16 cellular contexts compared by ENCODE assay signal in genomic region chr16:77066896-77067496, GRCh38.
DNase-seq lines count a peak whose midpoint lies in the region; ATAC-seq and TF ChIP-seq lines count a peak whose summit lies in the region.
"Had no signal": no experiment of that assay in that cellular context is flagged by ENCODE, and none has a peak within 500 bp of the region (broad histone marks: within the 10 kb centered on the region; RNA-seq: fewer than 3 reads in every experiment).

No MANE protein-coding gene starts in this region.

- peaks cover 34% of the 10 kb centered on the region for H3K4me1 ChIP-seq in BLaER1
- peaks cover 25% of the 10 kb centered on the region for H3K4me1 ChIP-seq in GM23338 (ENCODE audit: insufficient read depth)
- H3K4me1 ChIP-seq in body of pancreas = no peaks in the 10 kb centered on the region
- H3K4me1 ChIP-seq: Caco-2 had no signal

- peak overlapping the region; percentile 11; the same call in 1 of the 2 replicates for H2AFZ ChIP-seq in GM23338

- no peak for ATAC-seq in GM23338
- ATAC-seq in body of pancreas = peak; percentile 21
- peak; percentile 32 for ATAC-seq in memory B cell (ENCODE audit: low read depth)
- ATAC-seq in activated T-cell treated with anti-CD3 and anti-CD28 coated beads, Interleukin-2, amount 50 U/mL, for 72 hours (replicated peaks in 1 of 2) = no peak

- DNase-seq in GM23338 (ENCODE audit: low spot score) = no peak
- no peak for DNase-seq in body of pancreas
- no peak for DNase-seq in memory B cell (ENCODE audit: low spot score in 2 of 2)
- DNase-seq in dorsolateral prefrontal cortex = no peak
- no peak for DNase-seq in activated T-cell treated with anti-CD3 and anti-CD28 coated beads, Interleukin-2, amount 50 U/mL, for 72 hours
- no peak for DNase-seq in CD1c-positive myeloid dendritic cell (ENCODE audit: extremely low spot score)
- DNase-seq: Caco-2; CD8-positive, alpha-beta memory T cell; DND-41; GF-D8; H7; IMR-90 had no signal

- H3K27ac ChIP-seq in BLaER1 (no peak overlapping the region), GM23338 (ENCODE audit: low read depth) (no peak overlapping the region), body of pancreas (no peak overlapping the region), dorsolateral prefrontal cortex (no peak overlapping the region)
- H3K27ac ChIP-seq: KMS-11 had no signal

- 70 to 76% methylated on average over 9 of the region's 9 CpGs for WGBS in body of pancreas, 2 donors

- no peaks in the 10 kb centered on the region for H3K9me2 ChIP-seq in GM23338 (ENCODE audit: insufficient read depth)

- H3K27ac Mint-ChIP-seq in GM23338 = no peak overlapping the region
- no peak overlapping the region for H3K27ac Mint-ChIP-seq in memory B cell
- H3K27ac Mint-ChIP-seq in activated T-cell treated with anti-CD3 and anti-CD28 coated beads, Interleukin-2, amount 50 U/mL, for 72 hours = no peak overlapping the region
- H3K27ac Mint-ChIP-seq: B cell; CD8-positive, alpha-beta memory T cell had no signal

- TF ChIP-seq CTCF in GM23338 (conservative IDR thresholded peaks at IDR 0.05; ENCODE audit: low read depth in 2 of 2) = no peak
- TF ChIP-seq CTCF in body of pancreas (IDR thresholded peaks at IDR 0.05) = no peak
- no peak for TF ChIP-seq CTCF in dorsolateral prefrontal cortex (IDR thresholded peaks at IDR 0.05 in 54 of 56, conservative IDR thresholded peaks at IDR 0.05 in 2 of 56; ENCODE audit: low read depth in 1 of 56, partially characterized antibody in 56 of 56)

- peaks cover 23% of the 10 kb centered on the region; the same call in 2 of the 3 replicates for H3K4me1 Mint-ChIP-seq in GM23338
- H3K4me1 Mint-ChIP-seq in memory B cell = peaks cover 17% of the 10 kb centered on the region
- H3K4me1 Mint-ChIP-seq in activated T-cell treated with anti-CD3 and anti-CD28 coated beads, Interleukin-2, amount 50 U/mL, for 72 hours (ENCODE audit: low read depth) = no peaks in the 10 kb centered on the region
- H3K4me1 Mint-ChIP-seq: B cell; CD14-positive monocyte; CD8-positive, alpha-beta memory T cell had no signal

- no peaks in the 10 kb centered on the region for H3K79me2 ChIP-seq in GM23338 (replicated peaks; ENCODE audit: insufficient read depth)

- H3K4me2 ChIP-seq in BLaER1 = peak overlapping the region; percentile 33
- H3K4me2 ChIP-seq in GM23338 = no peak overlapping the region
- H3K4me2 ChIP-seq: KMS-11 had no signal

- no peak overlapping the region for H3K9ac ChIP-seq in BLaER1
- H3K9ac ChIP-seq: KMS-11 had no signal

- H3K36me3 Mint-ChIP-seq in GM23338 (ENCODE audit: low read depth) (no peaks in the 10 kb centered on the region), memory B cell (no peaks in the 10 kb centered on the region)
- no peaks in the 10 kb centered on the region for H3K36me3 Mint-ChIP-seq in activated T-cell treated with anti-CD3 and anti-CD28 coated beads, Interleukin-2, amount 50 U/mL, for 72 hours (ENCODE audit: insufficient read depth in 2 of 2)
- H3K36me3 Mint-ChIP-seq: CD14-positive monocyte; CD8-positive, alpha-beta memory T cell had no signal

- intact Hi-C loops in body of pancreas (cut with DNase I) = no loop called here
- intact Hi-C loops in dorsolateral prefrontal cortex (cut with DNase I) = no loop called here

- H3K27me3 Mint-ChIP-seq in GM23338 (ENCODE audit: insufficient read depth, low read depth, poor library complexity) (no peaks in the 10 kb centered on the region), memory B cell (peaks cover 4% of the 10 kb centered on the region)
- peaks cover 4% of the 10 kb centered on the region for H3K27me3 Mint-ChIP-seq in activated T-cell treated with anti-CD3 and anti-CD28 coated beads, Interleukin-2, amount 50 U/mL, for 72 hours (ENCODE audit: low read depth)

- H3K36me3 ChIP-seq in BLaER1 (no peaks in the 10 kb centered on the region), GM23338 (ENCODE audit: insufficient read depth) (no peaks in the 10 kb centered on the region), body of pancreas (replicated peaks in 1 of 2; ENCODE audit: insufficient read depth in 1 of 2, low read depth in 2 of 2) (no peaks in the 10 kb centered on the region)

- no peaks in the 10 kb centered on the region for H4K20me1 ChIP-seq in BLaER1
- no peaks in the 10 kb centered on the region for H4K20me1 ChIP-seq in GM23338 (replicated peaks; ENCODE audit: insufficient read depth)

- TF ChIP-seq POLR2A in body of pancreas (IDR thresholded peaks at IDR 0.05) = no peak

- H3K9me3 Mint-ChIP-seq in GM23338 (peaks cover 57% of the 10 kb centered on the region), memory B cell (no peaks in the 10 kb centered on the region)
- peaks cover 0 to 1% of the 10 kb centered on the region in 2 donors for H3K9me3 Mint-ChIP-seq in activated T-cell treated with anti-CD3 and anti-CD28 coated beads, Interleukin-2, amount 50 U/mL, for 72 hours

- H3K4me3 Mint-ChIP-seq in GM23338 (no peak overlapping the region), memory B cell (peak overlapping the region; percentile 41)
- H3K4me3 Mint-ChIP-seq in activated T-cell treated with anti-CD3 and anti-CD28 coated beads, Interleukin-2, amount 50 U/mL, for 72 hours = no peak overlapping the region
- H3K4me3 Mint-ChIP-seq: B cell; CD14-positive monocyte; CD8-positive, alpha-beta memory T cell had no signal

- no peaks in the 10 kb centered on the region for H3F3A ChIP-seq in GM23338 (replicated peaks; ENCODE audit: low read depth)

- H3K27me3 ChIP-seq in BLaER1 (no peaks in the 10 kb centered on the region), GM23338 (ENCODE audit: insufficient read depth) (no peaks in the 10 kb centered on the region), body of pancreas (no peaks in the 10 kb centered on the region), dorsolateral prefrontal cortex (peaks cover 0 to 5% (median 0%) of the 10 kb centered on the region in 45 donors)

- H3K4me3 ChIP-seq in BLaER1 = no peak overlapping the region
- H3K4me3 ChIP-seq in GM23338 = no peak overlapping the region
- no peak overlapping the region for H3K4me3 ChIP-seq in body of pancreas
- H3K4me3 ChIP-seq in dorsolateral prefrontal cortex = no peak overlapping the region

- H3K9me3 ChIP-seq in BLaER1 (no peaks in the 10 kb centered on the region), body of pancreas (no peaks in the 10 kb centered on the region)
- H3K9me3 ChIP-seq: Caco-2 had no signal

TF ChIP-seq in GM23338, 12 proteins besides CTCF, POLR2A, EP300 and RAD21 (continues in another document):
- no peak for TF ChIP-seq JUNB (IDR thresholded peaks at IDR 0.05; ENCODE audit: unreplicated experiment)
- no peak for TF ChIP-seq REST (IDR thresholded peaks at IDR 0.05; ENCODE audit: unreplicated experiment)

Comparison
In these comparisons a context has a peak if more than half of its experiments do, and no peak if none do; other contexts are left out.
1. ATAC-seq: peak in body of pancreas (single experiment) and memory B cell (single experiment); none in GM23338 (single experiment) and activated T-cell treated with anti-CD3 and anti-CD28 coated beads, Interleukin-2, amount 50 U/mL, for 72 hours (0 of 2).